Comparison of ENCODE assay signal across 8 cellular contexts in the genomic region with DNA sequence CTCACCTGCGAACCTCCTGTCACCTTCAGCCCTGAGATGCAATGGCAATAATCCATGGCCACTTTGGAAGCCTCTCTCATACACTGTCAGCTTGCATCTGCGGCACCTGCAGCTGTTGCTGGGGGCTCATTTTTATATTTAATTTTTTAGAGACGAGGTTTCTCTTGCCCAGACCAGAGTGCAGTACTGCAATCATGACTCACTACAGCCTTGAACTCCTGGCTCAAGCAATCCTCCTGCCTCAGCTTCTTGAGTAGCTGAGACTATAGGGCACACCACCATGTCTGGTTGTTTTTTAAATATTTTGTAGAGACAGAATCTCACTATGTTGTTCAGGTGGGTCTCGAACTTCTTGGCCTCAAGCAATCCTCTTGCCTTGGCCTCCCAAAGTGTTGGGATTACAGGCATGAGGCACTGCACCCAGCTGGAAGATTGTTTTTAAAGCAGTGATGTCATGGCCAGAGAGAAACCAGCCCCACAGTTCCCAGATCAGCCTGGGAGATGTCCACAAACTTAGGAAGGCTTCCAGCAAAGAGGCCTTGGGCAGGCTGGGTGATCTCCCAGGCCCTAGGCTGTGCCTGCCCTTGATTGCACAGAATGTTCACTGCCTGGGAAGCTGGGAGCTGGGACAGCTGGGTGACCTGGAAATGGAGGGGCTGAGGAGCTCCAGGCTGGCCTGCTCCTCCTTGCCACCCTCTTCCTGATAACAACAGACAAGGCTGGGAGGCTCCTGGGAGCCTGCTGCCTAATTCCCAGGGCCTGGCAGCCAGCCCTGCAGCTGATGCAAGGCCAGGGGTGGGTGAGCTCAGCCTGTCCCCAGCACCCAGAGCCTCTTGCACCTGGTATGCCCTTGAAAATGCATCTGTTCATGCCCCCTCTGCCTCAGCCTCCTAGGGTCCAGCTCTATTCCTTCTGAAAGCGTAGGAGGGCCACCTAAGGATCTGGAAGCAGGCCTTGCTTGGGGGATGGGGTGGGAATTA. TPM values are rescaled to one million over a fixed set of nuclear protein-coding genes. Genes with fewer than 3 reads are reported as not detected.
A peak's percentile ranks its signal among the peaks of the same experiment; 100 is the strongest.
DNase-seq lines count a peak whose midpoint lies in the region; ATAC-seq and TF ChIP-seq lines count a peak whose summit lies in the region.

No MANE protein-coding gene starts in this region.

- no peak overlapping the region for H3K27ac Mint-ChIP-seq in effector memory CD8-positive, alpha-beta T cell

- peak; percentile 21 for TF ChIP-seq POLR2A in erythroblast (IDR thresholded peaks at IDR 0.05; ENCODE audit: low read length)

- no peaks in the 10 kb centered on the region for H3K27me3 Mint-ChIP-seq in effector memory CD8-positive, alpha-beta T cell

- H3K4me3 ChIP-seq in osteoblast (ENCODE audit: insufficient read depth, low read length), result peak overlapping the region; percentile 21
- no peak overlapping the region for H3K4me3 ChIP-seq in effector memory CD4-positive, alpha-beta T cell (ENCODE audit: insufficient read depth, low read depth, low read length, poor library complexity, severe bottlenecking)

- peaks cover 21% of the 10 kb centered on the region for H3K4me1 ChIP-seq in osteoblast (ENCODE audit: insufficient read depth, low read length)
- H3K4me1 ChIP-seq in effector memory CD4-positive, alpha-beta T cell (ENCODE audit: control insufficient read depth, insufficient read depth, low read length, poor library complexity, severe bottlenecking), result no peaks in the 10 kb centered on the region

- H3K4me3 Mint-ChIP-seq in effector memory CD8-positive, alpha-beta T cell, result no peak overlapping the region

- peak overlapping the region; percentile 97 for H2AFZ ChIP-seq in osteoblast (ENCODE audit: low read length)

- no peaks in the 10 kb centered on the region for H3K36me3 Mint-ChIP-seq in effector memory CD8-positive, alpha-beta T cell (ENCODE audit: insufficient read depth)

- no peak for ATAC-seq in GM18867 (IDR thresholded peaks at IDR 0.05; ENCODE audit: unreplicated experiment)
- no peak for ATAC-seq in effector memory CD8-positive, alpha-beta T cell (replicated peaks)

- TF ChIP-seq CTCF in osteoblast (IDR thresholded peaks at IDR 0.05; ENCODE audit: extremely low read depth, low read depth, low read length), result no peak

- H3K9me3 Mint-ChIP-seq in effector memory CD8-positive, alpha-beta T cell, result no peaks in the 10 kb centered on the region

- peak; percentile 44 for DNase-seq in Ammon's horn (ENCODE audit: low spot score)
- DNase-seq in NCI-H2171 (lab: John Stamatoyannopoulos, UW), result peak; percentile 28
- peak; percentile 42 to 80 for DNase-seq in erythroblast (lab: John Stamatoyannopoulos, UW)
- no peak for DNase-seq in osteoblast (ENCODE audit: insufficient read length, low spot score, missing footprints)
- no peak for DNase-seq in NCI-H146 treated with DMSO at 0.1 percent for 48 hours (lab: John Stamatoyannopoulos, UW; ENCODE audit: unreplicated experiment)
- no peak for DNase-seq in effector memory CD8-positive, alpha-beta T cell
- no peak for DNase-seq in effector memory CD4-positive, alpha-beta T cell

- no peaks in the 10 kb centered on the region for H3K79me2 ChIP-seq in osteoblast (ENCODE audit: insufficient read depth, low read length)

- H3K9me3 ChIP-seq in osteoblast (ENCODE audit: low read depth, low read length), result no peaks in the 10 kb centered on the region
- no peaks in the 10 kb centered on the region for H3K9me3 ChIP-seq in effector memory CD4-positive, alpha-beta T cell (ENCODE audit: control insufficient read depth, low read length)

- peaks cover 0 to 2% of the 10 kb centered on the region in 2 donors for H3K4me1 Mint-ChIP-seq in effector memory CD8-positive, alpha-beta T cell (ENCODE audit: low read depth in 2 of 2)

- H3K27ac ChIP-seq in osteoblast (ENCODE audit: low read depth, low read length), result peak overlapping the region; percentile 90
- H3K27ac ChIP-seq in effector memory CD4-positive, alpha-beta T cell (ENCODE audit: insufficient read depth, low read length, poor library complexity, severe bottlenecking), result no peak overlapping the region

- H3K36me3 ChIP-seq in osteoblast (ENCODE audit: insufficient read depth, low read length), result no peaks in the 10 kb centered on the region
- no peaks in the 10 kb centered on the region for H3K36me3 ChIP-seq in effector memory CD4-positive, alpha-beta T cell (ENCODE audit: control insufficient read depth, insufficient read depth, low read length)

- H4K20me1 ChIP-seq in osteoblast (ENCODE audit: insufficient read depth, low read length), result no peaks in the 10 kb centered on the region

- H3K4me2 ChIP-seq in osteoblast (ENCODE audit: insufficient read depth, low read length), result peak overlapping the region; percentile 26

- H3K27me3 ChIP-seq in osteoblast (ENCODE audit: insufficient read depth, low read length), result no peaks in the 10 kb centered on the region
- no peaks in the 10 kb centered on the region for H3K27me3 ChIP-seq in effector memory CD4-positive, alpha-beta T cell (replicated peaks; ENCODE audit: control insufficient read depth, insufficient read depth, low read length, poor library complexity, severe bottlenecking)

RNA-seq across cellular contexts. Expression of a gene that starts 27.1 kb away (rescaled TPM):
- total RNA-seq in osteoblast, result under 0.01 TPM in 1 of 2 replicates, not detected in the other

RNA-seq across cellular contexts. Expression of a gene that starts 35.4 kb away (rescaled TPM):
- 97.2 and 140 TPM in 2 replicates for total RNA-seq in osteoblast

Comparison
In these comparisons a context has a peak if more than half of its experiments do, and no peak if none do; other contexts are left out.
1. DNase-seq: peak in Ammon's horn (single experiment), NCI-H2171 (single experiment) and erythroblast (2 of 2); none in osteoblast (single experiment), NCI-H146 treated with DMSO at 0.1 percent for 48 hours (single experiment), effector memory CD8-positive, alpha-beta T cell (0 of 3) and effector memory CD4-positive, alpha-beta T cell (0 of 3).